ENCODE assay signal across 28 cellular contexts in genomic region chr10:20303453-20304152, GRCh38.
"Had no signal": no experiment of that assay in that cellular context is flagged by ENCODE, and none has a peak within 500 bp of the region (broad histone marks: within the 10 kb centered on the region; RNA-seq: fewer than 3 reads in every experiment).

No MANE protein-coding gene starts in this region.

- H3K4me1 ChIP-seq: breast epithelium, colonic mucosa, SJSA1 had no signal

- H3K27me3 ChIP-seq: breast epithelium, colonic mucosa, SJSA1 had no signal

- H3K9me3 ChIP-seq: breast epithelium, colonic mucosa had no signal

- H3K27ac ChIP-seq: breast epithelium, colonic mucosa, KMS-11, SJSA1 had no signal

- ATAC-seq: activated CD8-positive, alpha-beta T cell treated with anti-CD3 and anti-CD28 coated beads, Interleukin-2, amount 10 ng/mL, durations not matched to agents 7 days and 5 days; Panc1; Right ventricle myocardium inferior; T-helper 17 cell; WTC11 had no signal

- DNase-seq: activated CD4-positive, alpha-beta T cell treated with anti-CD3 and anti-CD28 coated beads for 48 hours; activated CD4-positive, alpha-beta T cell treated with anti-CD3 and anti-CD28 coated beads, Interleukin-2, amount 50 U/mL, for 4 hours; activated CD4-positive, CD25-positive, alpha-beta regulatory T cell treated with anti-CD3 and anti-CD28 coated beads, Interleukin-2, amount 50 U/mL, for 72 hours; activated CD8-positive, alpha-beta memory T cell treated with anti-CD3 and anti-CD28 coated beads, Interleukin-2, amount 50 U/mL, for 48 hours; activated CD8-positive, alpha-beta T cell treated with anti-CD3 and anti-CD28 coated beads, Interleukin-2, amount 10 ng/mL, durations not matched to agents 7 days and 5 days; activated naive CD4-positive, alpha-beta T cell treated with anti-CD3 and anti-CD28 coated beads, Interleukin-2, amount 50 U/mL, for 16 hours; activated T-cell treated with anti-CD3 and anti-CD28 coated beads, Interleukin-2, amount 50 U/mL, for 1 hour; aorta; caudate nucleus; colonic mucosa; NCI-H1092; NCI-H1417; NCI-H187; NCI-H2107; NCI-H2171 treated with DMSO at 0.1 percent for 48 hours; NCI-H226; NCI-H524; NCI-H774; OCI-M1; RPMI8226; T-helper 17 cell; T-helper 9 cell had no signal

- H3K4me2 ChIP-seq: KMS-11 had no signal

- H3K9ac ChIP-seq: KMS-11 had no signal

- H3K36me3 ChIP-seq: breast epithelium, colonic mucosa, SJSA1 had no signal

- H3K4me3 ChIP-seq: breast epithelium, colonic mucosa, SJSA1 had no signal
